ENCODE assay signal across 7 cellular contexts in genomic region chr17:7240375-7240774, GRCh38. TPM values are rescaled to one million over a fixed set of nuclear protein-coding genes. Genes with fewer than 3 reads are reported as not detected.
DNase-seq lines count a peak whose midpoint lies in the region; ATAC-seq and TF ChIP-seq lines count a peak whose summit lies in the region.

No MANE protein-coding gene starts in this region.

- H3K27ac Mint-ChIP-seq in stimulated activated naive CD8-positive, alpha-beta T cell treated with anti-CD3 and anti-CD28 coated beads, Interleukin-15, amount 100 ng/mL, for 72 hours = peak overlapping the region in 1 of 2 donors; percentile 12

- no peaks in the 10 kb centered on the region for H3K27me3 ChIP-seq in HUES6 (ENCODE audit: control insufficient read depth, insufficient read depth, low read length)
- no peaks in the 10 kb centered on the region for H3K27me3 ChIP-seq in aorta (ENCODE audit: control insufficient read depth in 1 of 2, insufficient read depth in 2 of 2, low read length in 1 of 2)

- H3K4me1 ChIP-seq in HUES6 (ENCODE audit: control insufficient read depth, insufficient read depth, low read length) (peaks cover 15% of the 10 kb centered on the region), aorta (ENCODE audit: control insufficient read depth in 1 of 2, insufficient read depth in 2 of 2, low read length in 2 of 2) (peaks cover 0 to 3% of the 10 kb centered on the region in 2 donors)

- H3K9me3 Mint-ChIP-seq in stimulated activated naive CD8-positive, alpha-beta T cell treated with anti-CD3 and anti-CD28 coated beads, Interleukin-15, amount 100 ng/mL, for 72 hours = no peaks in the 10 kb centered on the region

- intact Hi-C loops in aorta (cut with DNase I) = no loop called here

- peak overlapping the region; percentile 96 to 98 for H3K4me3 Mint-ChIP-seq in stimulated activated naive CD8-positive, alpha-beta T cell treated with anti-CD3 and anti-CD28 coated beads, Interleukin-15, amount 100 ng/mL, for 72 hours

- H3K27me3 Mint-ChIP-seq in stimulated activated naive CD8-positive, alpha-beta T cell treated with anti-CD3 and anti-CD28 coated beads, Interleukin-15, amount 100 ng/mL, for 72 hours = no peaks in the 10 kb centered on the region

- H3K4me3 ChIP-seq in HUES6 (ENCODE audit: low read depth, low read length) (peak overlapping the region; percentile 75; the same call in 1 of the 2 replicates), aorta (ENCODE audit: low read length in 2 of 2) (no peak overlapping the region)

- H3K36me3 ChIP-seq in HUES6 (ENCODE audit: control insufficient read depth, insufficient read depth, low read length) (peaks cover 44% of the 10 kb centered on the region), aorta (ENCODE audit: control insufficient read depth in 1 of 2, insufficient read depth in 2 of 2, low read length in 1 of 2) (no peaks in the 10 kb centered on the region)

- H3K27ac ChIP-seq in HUES6 (ENCODE audit: low read depth, low read length) (no peak overlapping the region), VCaP (peak overlapping the region; percentile 92), aorta (ENCODE audit: low read depth in 1 of 2, low read length in 2 of 2) (no peak overlapping the region)

- 64 to 71% methylated on average over 4 of the region's 4 CpGs for WGBS in aorta, 2 donors

- peak; percentile 67 for DNase-seq in globus pallidus (ENCODE audit: low spot score)
- DNase-seq in stimulated activated naive CD8-positive, alpha-beta T cell treated with anti-CD3 and anti-CD28 coated beads, Interleukin-15, amount 100 ng/mL, for 72 hours = no peak
- no peak for DNase-seq in aorta
- DNase-seq in GM19240 (ENCODE audit: insufficient read length, low spot score) = no peak
- no peak for DNase-seq in NCI-H1105 (lab: John Stamatoyannopoulos, UW)

- TF ChIP-seq CTCF in VCaP (conservative IDR thresholded peaks at IDR 0.05) = no peak

- no peak for ATAC-seq in stimulated activated naive CD8-positive, alpha-beta T cell treated with anti-CD3 and anti-CD28 coated beads, Interleukin-15, amount 100 ng/mL, for 72 hours
- ATAC-seq in aorta (ENCODE audit: low FRiP score) = no peak

- H3K9me3 ChIP-seq in HUES6 (ENCODE audit: control insufficient read depth, insufficient read depth, low read depth, low read length) = no peaks in the 10 kb centered on the region
- no peaks in the 10 kb centered on the region for H3K9me3 ChIP-seq in aorta (ENCODE audit: control insufficient read depth, low read length)

- no peak overlapping the region for H3K9ac ChIP-seq in HUES6 (ENCODE audit: low read length)

- peaks cover 64% of the 10 kb centered on the region for H3K4me1 Mint-ChIP-seq in stimulated activated naive CD8-positive, alpha-beta T cell treated with anti-CD3 and anti-CD28 coated beads, Interleukin-15, amount 100 ng/mL, for 72 hours

RNA-seq across cellular contexts. Expression of gene PHF23, which starts 1.1 kb away (rescaled TPM):
- total RNA-seq in aorta = 10 to 100 TPM; 24.4 to 30.8 TPM
- 10 to 100 TPM; 19.2 to 28.4 TPM for polyA plus RNA-seq in aorta

RNA-seq across cellular contexts. Expression of gene GABARAP, which starts 1.9 kb away (rescaled TPM):
- total RNA-seq in aorta = 100 to 1,000 TPM; 405 to 430 TPM
- 100 to 1,000 TPM; 801 to 895 TPM for polyA plus RNA-seq in aorta

RNA-seq across cellular contexts. Expression of gene DVL2, which starts 6.1 kb away (rescaled TPM):
- 10 to 100 TPM; 25.2 to 45.6 TPM for total RNA-seq in aorta
- 10 to 100 TPM; 10.0 to 25.0 TPM for polyA plus RNA-seq in aorta

RNA-seq across cellular contexts. Expression of gene CTDNEP1, which starts 11.2 kb away (rescaled TPM):
- total RNA-seq in aorta = 100 to 1,000 TPM in 1 of 2 donors, 10 to 100 TPM in 1; 92.9 to 105 TPM
- 100 to 1,000 TPM; 112 to 113 TPM for polyA plus RNA-seq in aorta

RNA-seq across cellular contexts. Expression of gene ELP5, which starts 11.6 kb away (rescaled TPM):
- total RNA-seq in aorta = 10 to 100 TPM; 26.6 to 31.0 TPM
- 10 to 100 TPM; 26.7 to 51.1 TPM for polyA plus RNA-seq in aorta
